In genomic region chr11:62580959-62581715, GRCh38 we compare ENCODE assay signal across 17 cellular contexts.
"Had no signal": no experiment of that assay in that cellular context is flagged by ENCODE, and none has a peak within 500 bp of the region (broad histone marks: within the 10 kb centered on the region; RNA-seq: fewer than 3 reads in every experiment).

No MANE protein-coding gene starts in this region.

- ATAC-seq: activated T-cell treated with anti-CD3 and anti-CD28 coated beads, Interleukin-2, amount 50 U/mL, for 72 hours; natural killer cell had no signal

- H3K9ac ChIP-seq: parathyroid adenoma had no signal

- H3K4me1 ChIP-seq: parathyroid adenoma had no signal

- H3K27me3 Mint-ChIP-seq: stimulated activated naive CD8-positive, alpha-beta T cell treated with anti-CD3 and anti-CD28 coated beads, Interleukin-15, Interleukin-2, amounts not matched to agents 100 ng/mL and 50 ng/mL, for 24 hours had no signal

- H3K4me3 Mint-ChIP-seq: activated T-cell treated with anti-CD3 and anti-CD28 coated beads, Interleukin-2, amount 50 U/mL, for 72 hours; natural killer cell; stimulated activated naive CD8-positive, alpha-beta T cell treated with anti-CD3 and anti-CD28 coated beads, Interleukin-15, Interleukin-2, amounts not matched to agents 100 ng/mL and 50 ng/mL, for 24 hours had no signal

- H3K27ac Mint-ChIP-seq: activated T-cell treated with anti-CD3 and anti-CD28 coated beads, Interleukin-2, amount 50 U/mL, for 72 hours; natural killer cell; stimulated activated naive CD8-positive, alpha-beta T cell treated with anti-CD3 and anti-CD28 coated beads, Interleukin-15, Interleukin-2, amounts not matched to agents 100 ng/mL and 50 ng/mL, for 24 hours had no signal

- H3K4me3 ChIP-seq: esophagus squamous epithelium, lung had no signal

- H3K9me3 Mint-ChIP-seq: activated T-cell treated with anti-CD3 and anti-CD28 coated beads, Interleukin-2, amount 50 U/mL, for 72 hours; natural killer cell; stimulated activated naive CD8-positive, alpha-beta T cell treated with anti-CD3 and anti-CD28 coated beads, Interleukin-15, Interleukin-2, amounts not matched to agents 100 ng/mL and 50 ng/mL, for 24 hours had no signal

- H3K9me3 ChIP-seq: esophagus squamous epithelium, neutrophil had no signal

- H3K27me3 ChIP-seq: esophagus squamous epithelium, neutrophil had no signal

- H3K27ac ChIP-seq: esophagus squamous epithelium, neutrophil, parathyroid adenoma had no signal

- FAIRE-seq: endothelial cell of umbilical vein, islet of Langerhans had no signal

- DNase-seq: activated CD4-positive, alpha-beta T cell treated with anti-CD3 and anti-CD28 coated beads, Interleukin-2, amount 50 U/mL, for 1 hour; activated CD8-positive, alpha-beta memory T cell treated with anti-CD3 and anti-CD28 coated beads, Interleukin-2, amount 50 U/mL, for 4 hours; activated effector memory CD4-positive, alpha-beta T cell treated with anti-CD3 and anti-CD28 coated beads, Interleukin-2, amount 50 U/mL, for 16 hours; activated T-cell treated with anti-CD3 and anti-CD28 coated beads, Interleukin-2, amount 50 U/mL, for 72 hours; effector CD4-positive, alpha-beta T cell; esophagus squamous epithelium; hippocampal formation; natural killer cell; stimulated activated CD4-positive, alpha-beta T cell treated with anti-CD3 and anti-CD28 coated beads, Interleukin-2, amount 100 ng/mL, for 24 hours; T-helper 1 cell; trophoblast cell had no signal

- H3K4me1 Mint-ChIP-seq: natural killer cell had no signal

- H3K36me3 Mint-ChIP-seq: natural killer cell had no signal
